ENCODE assay signal across 1 cellular context in the genomic region with DNA sequence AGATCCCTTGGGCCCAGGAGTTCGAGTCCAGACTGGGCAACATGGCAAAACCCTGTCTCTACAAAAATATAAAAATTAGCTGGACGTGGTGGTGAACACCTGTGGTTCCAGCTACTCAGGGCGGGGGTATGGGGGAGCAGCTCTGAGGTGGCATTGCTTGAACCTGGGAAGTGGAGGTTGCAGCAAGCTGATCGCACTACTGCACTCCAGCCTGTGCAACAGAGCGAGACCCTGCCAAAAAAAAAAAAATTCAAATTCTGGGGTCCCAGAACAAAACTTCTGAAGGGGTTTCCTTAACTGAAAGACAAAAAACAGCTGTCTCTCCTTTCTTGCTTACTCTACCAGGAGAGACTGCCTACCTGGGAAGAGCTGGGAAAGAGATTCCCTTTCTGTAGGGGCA.
TF ChIP-seq lines count a peak whose summit lies in the region.

No MANE protein-coding gene starts in this region.

TF ChIP-seq in SK-N-SH treated with all-trans-retinoic acid at 6 μM for 48 hours, 23 proteins besides CTCF, POLR2A, EP300 and RAD21 (continued from another document):
- TF ChIP-seq, protein P1, sequence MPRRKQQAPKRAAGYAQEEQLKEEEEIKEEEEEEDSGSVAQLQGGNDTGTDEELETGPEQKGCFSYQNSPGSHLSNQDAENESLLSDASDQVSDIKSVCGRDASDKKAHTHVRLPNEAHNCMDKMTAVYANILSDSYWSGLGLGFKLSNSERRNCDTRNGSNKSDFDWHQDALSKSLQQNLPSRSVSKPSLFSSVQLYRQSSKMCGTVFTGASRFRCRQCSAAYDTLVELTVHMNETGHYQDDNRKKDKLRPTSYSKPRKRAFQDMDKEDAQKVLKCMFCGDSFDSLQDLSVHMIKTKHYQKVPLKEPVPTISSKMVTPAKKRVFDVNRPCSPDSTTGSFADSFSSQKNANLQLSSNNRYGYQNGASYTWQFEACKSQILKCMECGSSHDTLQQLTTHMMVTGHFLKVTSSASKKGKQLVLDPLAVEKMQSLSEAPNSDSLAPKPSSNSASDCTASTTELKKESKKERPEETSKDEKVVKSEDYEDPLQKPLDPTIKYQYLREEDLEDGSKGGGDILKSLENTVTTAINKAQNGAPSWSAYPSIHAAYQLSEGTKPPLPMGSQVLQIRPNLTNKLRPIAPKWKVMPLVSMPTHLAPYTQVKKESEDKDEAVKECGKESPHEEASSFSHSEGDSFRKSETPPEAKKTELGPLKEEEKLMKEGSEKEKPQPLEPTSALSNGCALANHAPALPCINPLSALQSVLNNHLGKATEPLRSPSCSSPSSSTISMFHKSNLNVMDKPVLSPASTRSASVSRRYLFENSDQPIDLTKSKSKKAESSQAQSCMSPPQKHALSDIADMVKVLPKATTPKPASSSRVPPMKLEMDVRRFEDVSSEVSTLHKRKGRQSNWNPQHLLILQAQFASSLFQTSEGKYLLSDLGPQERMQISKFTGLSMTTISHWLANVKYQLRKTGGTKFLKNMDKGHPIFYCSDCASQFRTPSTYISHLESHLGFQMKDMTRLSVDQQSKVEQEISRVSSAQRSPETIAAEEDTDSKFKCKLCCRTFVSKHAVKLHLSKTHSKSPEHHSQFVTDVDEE (CRISPR knock-in tag; IDR thresholded peaks at IDR 0.05), result no peak
- TF ChIP-seq CREB5 (CRISPR knock-in tag; IDR thresholded peaks at IDR 0.05; ENCODE audit: low read depth) (no peak), ISL1 (CRISPR knock-in tag; IDR thresholded peaks at IDR 0.05) (no peak), CSRNP3 (CRISPR knock-in tag; IDR thresholded peaks at IDR 0.05) (no peak), ESRRG (CRISPR knock-in tag; IDR thresholded peaks at IDR 0.05) (no peak), ZNF70 (CRISPR knock-in tag; IDR thresholded peaks at IDR 0.05) (no peak), PATZ1 (CRISPR knock-in tag; IDR thresholded peaks at IDR 0.05; ENCODE audit: borderline replicate concordance) (no peak), ZNF8 (CRISPR knock-in tag; IDR thresholded peaks at IDR 0.05) (no peak), ZC3H10 (CRISPR knock-in tag; IDR thresholded peaks at IDR 0.05) (no peak), ARNTL (CRISPR knock-in tag; IDR thresholded peaks at IDR 0.05; ENCODE audit: borderline replicate concordance, low read depth) (no peak), RARB (CRISPR knock-in tag; IDR thresholded peaks at IDR 0.05) (no peak), BACH2 (CRISPR knock-in tag; IDR thresholded peaks at IDR 0.05; ENCODE audit: borderline replicate concordance) (no peak), SNAI2 (CRISPR knock-in tag; IDR thresholded peaks at IDR 0.05) (no peak), PPARA (CRISPR knock-in tag; IDR thresholded peaks at IDR 0.05; ENCODE audit: borderline replicate concordance) (no peak), GLIS3 (CRISPR knock-in tag; IDR thresholded peaks at IDR 0.05) (no peak)
